Comparison of ENCODE assay signal across 8 cellular contexts in genomic region chr1:32107742-32108661, GRCh38. TPM values are rescaled to one million over a fixed set of nuclear protein-coding genes. Genes with fewer than 3 reads are reported as not detected.
DNase-seq lines count a peak whose midpoint lies in the region; ATAC-seq and TF ChIP-seq lines count a peak whose summit lies in the region.

Gene KPNA6 (plus strand): TSS chr1:32108056. CDS start chr1:32108131, 75 bp downstream.

- H3K4me1 Mint-ChIP-seq in naive thymus-derived CD4-positive, alpha-beta T cell: peaks cover 27 to 63% (median 47%) of the 10 kb centered on the region in 7 donors
- H3K4me1 Mint-ChIP-seq in stimulated activated memory B cell treated with anti-CD40 and anti-IgM and Interleukin-4, amounts not matched to agents 10 μg/mL and 1 μg/mL and 100 μg/mL, for 72 hours: peaks cover 37% of the 10 kb centered on the region

- TF ChIP-seq CTCF in RWPE1 (conservative IDR thresholded peaks at IDR 0.05; ENCODE audit: low read depth) (no peak), fibroblast of lung (conservative IDR thresholded peaks at IDR 0.05 in 1 of 2, IDR thresholded peaks at IDR 0.05 in 1 of 2; ENCODE audit: low read depth in 1 of 2, low read length in 2 of 2) (no peak)

- H3K36me3 Mint-ChIP-seq in naive thymus-derived CD4-positive, alpha-beta T cell: peaks cover 0 to 3% (median under 1%) of the 10 kb centered on the region in 5 donors
- no peaks in the 10 kb centered on the region for H3K36me3 Mint-ChIP-seq in stimulated activated memory B cell treated with anti-CD40 and anti-IgM and Interleukin-4, amounts not matched to agents 10 μg/mL and 1 μg/mL and 100 μg/mL, for 72 hours

- H3K4me3 ChIP-seq in fibroblast of lung (replicated peaks in 1 of 4; ENCODE audit: control extremely low read depth in 1 of 4, insufficient read depth in 1 of 4, low read depth in 3 of 4, low read length in 4 of 4): peak within 1 kb of the TSS; percentile 70 to 93 (median 89)
- H3K4me3 ChIP-seq in naive thymus-derived CD4-positive, alpha-beta T cell (ENCODE audit: low read length): peak within 1 kb of the TSS; percentile 75

- CTCF ChIA-PET in RWPE1 (lab: Yijun Ruan, JAX): interaction anchor here (0.5 to 1.5 kb wide), 6 partner anchors 10 to 77 kb away, joined by 3 to 8 read pairs (median 4); partner anchors contain the start of gene TMEM39B
- CTCF ChIA-PET in naive thymus-derived CD4-positive, alpha-beta T cell (lab: Charles Lee): interaction anchor here (0.6 to 3.2 kb wide), 8 partner anchors 35 to 293 kb away, joined by 3 to 16 read pairs (median 3); partner anchors contain the start of gene TMEM39B

- H3K27ac ChIP-seq in RWPE1 (peak within 1 kb of the TSS; percentile 96), fibroblast of lung (ENCODE audit: insufficient read depth, low read length) (peak within 1 kb of the TSS; percentile 88)
- H3K27ac ChIP-seq in naive thymus-derived CD4-positive, alpha-beta T cell (ENCODE audit: low read depth, low read length): peak within 1 kb of the TSS; percentile 94

- intact Hi-C loops in naive thymus-derived CD4-positive, alpha-beta T cell (cut with micrococcal nuclease): loop anchor here (1.0 to 5.0 kb wide), 10 partner anchors 36 to 1389 kb away; partner anchors contain the start of genes BSDC1 (in 2 of the 2), CCDC28B (in 2 of the 2), KHDRBS1 (in 2 of the 2) and TMEM39B (in 2 of the 2)

- DNase-seq in DMS153 treated with DMSO at 0.1 percent for 48 hours (lab: John Stamatoyannopoulos, UW; ENCODE audit: unreplicated experiment) (peak; percentile 99), LoVo (ENCODE audit: low spot score) (peak; percentile 94), RWPE1 (ENCODE audit: low spot score) (peak; percentile 86), fibroblast of lung (ENCODE audit: low read depth in 2 of 2) (peak; percentile 98)
- peak; percentile 77 to 82 for DNase-seq in activated T-helper 1 cell treated with anti-CD3 and anti-CD28 coated beads, Interleukin-2, amount 50 U/mL, for 16 hours (ENCODE audit: low read depth in 1 of 2, low spot score in 1 of 2)
- peak; percentile 75 to 95 (median 93) for DNase-seq in naive thymus-derived CD4-positive, alpha-beta T cell

- POLR2A ChIA-PET in RWPE1 (lab: Yijun Ruan, JAX; ENCODE audit: low non-redundant PET): interaction anchor here (0.5 to 1.2 kb wide), 2 partner anchors 35 to 155 kb away, joined by 3 to 6 read pairs; no protein-coding TSS in a partner anchor
- POLR2A ChIA-PET in naive thymus-derived CD4-positive, alpha-beta T cell (lab: Charles Lee): interaction anchor here (0.7 to 3.4 kb wide), 26 partner anchors 9 to 463 kb away, joined by 3 to 43 read pairs (median 4); partner anchors contain the start of genes BSDC1, CCDC28B, IQCC and KHDRBS1

- H3K27ac Mint-ChIP-seq in naive thymus-derived CD4-positive, alpha-beta T cell: peak within 1 kb of the TSS; percentile 93 to 99 (median 98)
- H3K27ac Mint-ChIP-seq in stimulated activated memory B cell treated with anti-CD40 and anti-IgM and Interleukin-4, amounts not matched to agents 10 μg/mL and 1 μg/mL and 100 μg/mL, for 72 hours: peak within 1 kb of the TSS; percentile 90

- H3K9me3 Mint-ChIP-seq in naive thymus-derived CD4-positive, alpha-beta T cell: peaks cover 0 to 2% (median 0%) of the 10 kb centered on the region in 11 donors
- H3K9me3 Mint-ChIP-seq in stimulated activated memory B cell treated with anti-CD40 and anti-IgM and Interleukin-4, amounts not matched to agents 10 μg/mL and 1 μg/mL and 100 μg/mL, for 72 hours: no peaks in the 10 kb centered on the region

- no peaks in the 10 kb centered on the region for H3K9me3 ChIP-seq in fibroblast of lung (ENCODE audit: control insufficient read depth, insufficient read depth, low read depth, low read length)
- no peaks in the 10 kb centered on the region for H3K9me3 ChIP-seq in naive thymus-derived CD4-positive, alpha-beta T cell (ENCODE audit: control insufficient read depth in 2 of 3, low read length in 3 of 3)

- peak within 1 kb of the TSS; percentile 67 for H2AFZ ChIP-seq in fibroblast of lung (ENCODE audit: low read length)

- H3K27me3 ChIP-seq in fibroblast of lung (ENCODE audit: control insufficient read depth, insufficient read depth, low read length): no peaks in the 10 kb centered on the region
- no peaks in the 10 kb centered on the region for H3K27me3 ChIP-seq in naive thymus-derived CD4-positive, alpha-beta T cell (ENCODE audit: control insufficient read depth in 2 of 2, insufficient read depth in 2 of 2, low read length in 2 of 2)

- H3K9ac ChIP-seq in fibroblast of lung (ENCODE audit: insufficient read depth, low read length): peak within 1 kb of the TSS; percentile 90

- H3K4me3 Mint-ChIP-seq in naive thymus-derived CD4-positive, alpha-beta T cell: peak within 1 kb of the TSS; percentile 95 to 100 (median 99)
- peak within 1 kb of the TSS; percentile 90 for H3K4me3 Mint-ChIP-seq in stimulated activated memory B cell treated with anti-CD40 and anti-IgM and Interleukin-4, amounts not matched to agents 10 μg/mL and 1 μg/mL and 100 μg/mL, for 72 hours

- peaks cover 50% of the 10 kb centered on the region for H3K79me2 ChIP-seq in fibroblast of lung (ENCODE audit: control insufficient read depth, insufficient read depth, low read length)

- H4K20me1 ChIP-seq in fibroblast of lung (ENCODE audit: control insufficient read depth, extremely low read depth, insufficient read depth, low read length): no peaks in the 10 kb centered on the region

- no peaks in the 10 kb centered on the region for H3K27me3 Mint-ChIP-seq in naive thymus-derived CD4-positive, alpha-beta T cell
- H3K27me3 Mint-ChIP-seq in stimulated activated memory B cell treated with anti-CD40 and anti-IgM and Interleukin-4, amounts not matched to agents 10 μg/mL and 1 μg/mL and 100 μg/mL, for 72 hours: no peaks in the 10 kb centered on the region

- no peaks in the 10 kb centered on the region for H3K36me3 ChIP-seq in fibroblast of lung (ENCODE audit: control insufficient read depth, insufficient read depth, low read length)
- H3K36me3 ChIP-seq in naive thymus-derived CD4-positive, alpha-beta T cell (ENCODE audit: control insufficient read depth in 2 of 3, insufficient read depth in 3 of 3, low read length in 3 of 3): peaks cover 0 to 8% (median 0%) of the 10 kb centered on the region in 3 experiments

- H3K4me2 ChIP-seq in fibroblast of lung (ENCODE audit: extremely low read depth, insufficient read depth, low read length): peak within 1 kb of the TSS; percentile 93

- peaks cover 3% of the 10 kb centered on the region for H3K4me1 ChIP-seq in fibroblast of lung (ENCODE audit: control insufficient read depth, extremely low read depth, insufficient read depth, low read length)
- peaks cover 37 to 40% of the 10 kb centered on the region in 2 donors for H3K4me1 ChIP-seq in naive thymus-derived CD4-positive, alpha-beta T cell (ENCODE audit: control insufficient read depth in 2 of 2, insufficient read depth in 2 of 2, low read length in 2 of 2)

- ATAC-seq in GM21786 (IDR thresholded peaks at IDR 0.05; ENCODE audit: unreplicated experiment): peak; percentile 51
- peak; percentile 94 for ATAC-seq in naive thymus-derived CD4-positive, alpha-beta T cell
- peak; percentile 90 for ATAC-seq in stimulated activated memory B cell treated with anti-CD40 and anti-IgM and Interleukin-4, amounts not matched to agents 10 μg/mL and 1 μg/mL and 100 μg/mL, for 72 hours

RNA-seq across cellular contexts. Expression of gene KPNA6, which starts in this region (rescaled TPM):
- 27.0 and 40.1 TPM in 2 replicates for total RNA-seq in fibroblast of lung
- 44.4 and 48.5 TPM in 2 replicates for polyA plus RNA-seq in fibroblast of lung
- 29.5 and 32.5 TPM in 2 replicates for polyA plus RNA-seq in fibroblast of lung (2012)
- 60.3 and 70.8 TPM in 2 replicates for polyA minus RNA-seq in fibroblast of lung (ENCODE audit: low replicate concordance)
- 10 to 100 TPM; 47.4 to 63.7 (median 51.6) TPM for total RNA-seq in naive thymus-derived CD4-positive, alpha-beta T cell
- 10 to 100 TPM; 19.5 to 26.8 TPM for polyA plus RNA-seq in naive thymus-derived CD4-positive, alpha-beta T cell

Comparison
In these comparisons a context has a peak if more than half of its experiments do, and no peak if none do; other contexts are left out.
1. Peak in every context shown above with its lines: DNase-seq, ATAC-seq, H3K4me3 ChIP-seq and H3K27ac ChIP-seq.